In genomic region chr21:14482165-14482564, GRCh38 we compare ENCODE assay signal across 10 cellular contexts.
DNase-seq lines count a peak whose midpoint lies in the region; ATAC-seq and TF ChIP-seq lines count a peak whose summit lies in the region.
"Had no signal": no experiment of that assay in that cellular context is flagged by ENCODE, and none has a peak within 500 bp of the region (broad histone marks: within the 10 kb centered on the region; RNA-seq: fewer than 3 reads in every experiment).

No MANE protein-coding gene starts in this region.

- ATAC-seq in HG03469 (IDR thresholded peaks at IDR 0.05; ENCODE audit: unreplicated experiment) (peak; percentile 40), sciatic nerve (peak; percentile 65), GM19397 (IDR thresholded peaks at IDR 0.05; ENCODE audit: unreplicated experiment) (no peak)
- peak; percentile 84 to 85 for ATAC-seq in activated T-cell treated with anti-CD3 and anti-CD28 coated beads, Interleukin-2, amount 50 U/mL, for 4 hours

- H3K9me3 ChIP-seq in ovary, result no peaks in the 10 kb centered on the region
- H3K9me3 ChIP-seq: MG63 had no signal

- intact Hi-C loops in sciatic nerve (cut with DNase I) (no loop called here), ovary (cut with DNase I) (no loop called here)

- peaks cover 26% of the 10 kb centered on the region for H3K36me3 Mint-ChIP-seq in activated T-cell treated with anti-CD3 and anti-CD28 coated beads, Interleukin-2, amount 50 U/mL, for 4 hours (ENCODE audit: insufficient read depth)

- no peaks in the 10 kb centered on the region for H3K4me1 ChIP-seq in ovary (ENCODE audit: insufficient read depth)

- peaks cover 24% of the 10 kb centered on the region for H3K4me1 Mint-ChIP-seq in activated T-cell treated with anti-CD3 and anti-CD28 coated beads, Interleukin-2, amount 50 U/mL, for 4 hours (ENCODE audit: low read depth)

- TF ChIP-seq EP300 in ovary (IDR thresholded peaks at IDR 0.05), result no peak

- peak; percentile 23 for DNase-seq in activated CD4-positive, alpha-beta T cell treated with anti-CD3 and anti-CD28 coated beads for 48 hours
- DNase-seq in activated CD4-positive, alpha-beta T cell treated with anti-CD3 and anti-CD28 coated beads for 1 hour, result no peak
- peak; percentile 9 for DNase-seq in activated T-cell treated with anti-CD3 and anti-CD28 coated beads, Interleukin-2, amount 50 U/mL, for 4 hours
- DNase-seq in sciatic nerve (ENCODE audit: low spot score) (no peak), ovary (no peak), NCI-H2081 (lab: John Stamatoyannopoulos, UW) (no peak)
- DNase-seq: ACHN, MG63 had no signal

- TF ChIP-seq CTCF in ovary (IDR thresholded peaks at IDR 0.05), result no peak

- no peaks in the 10 kb centered on the region for H3K27me3 ChIP-seq in ovary
- H3K27me3 ChIP-seq: MG63 had no signal

- WGBS in ovary, 3 donors, result 78 to 87% (median 81%) methylated on average over 7 of the region's 7 CpGs

- H3K4me3 ChIP-seq in ovary, result no peak overlapping the region
- H3K4me3 ChIP-seq: MG63 had no signal

- peak overlapping the region; percentile 53 for H3K4me3 Mint-ChIP-seq in activated T-cell treated with anti-CD3 and anti-CD28 coated beads, Interleukin-2, amount 50 U/mL, for 4 hours

- no peaks in the 10 kb centered on the region for H3K36me3 ChIP-seq in ovary
- H3K36me3 ChIP-seq: MG63 had no signal

- no peak overlapping the region for H3K27ac ChIP-seq in ovary

- H3K27me3 Mint-ChIP-seq in activated T-cell treated with anti-CD3 and anti-CD28 coated beads, Interleukin-2, amount 50 U/mL, for 4 hours (ENCODE audit: low read depth), result no peaks in the 10 kb centered on the region

- H3K9me3 Mint-ChIP-seq in activated T-cell treated with anti-CD3 and anti-CD28 coated beads, Interleukin-2, amount 50 U/mL, for 4 hours, result peaks cover 3% of the 10 kb centered on the region

- TF ChIP-seq POLR2A in ovary (IDR thresholded peaks at IDR 0.05), result no peak

Comparison
In these comparisons a context has a peak if more than half of its experiments do, and no peak if none do; other contexts are left out.
1. DNase-seq: peak in activated CD4-positive, alpha-beta T cell treated with anti-CD3 and anti-CD28 coated beads for 48 hours (single experiment) and activated T-cell treated with anti-CD3 and anti-CD28 coated beads, Interleukin-2, amount 50 U/mL, for 4 hours (single experiment); none in activated CD4-positive, alpha-beta T cell treated with anti-CD3 and anti-CD28 coated beads for 1 hour (single experiment), sciatic nerve (single experiment), ovary (0 of 5) and NCI-H2081 (0 of 2).